Comparison of ENCODE assay signal across 20 cellular contexts in the genomic region with DNA sequence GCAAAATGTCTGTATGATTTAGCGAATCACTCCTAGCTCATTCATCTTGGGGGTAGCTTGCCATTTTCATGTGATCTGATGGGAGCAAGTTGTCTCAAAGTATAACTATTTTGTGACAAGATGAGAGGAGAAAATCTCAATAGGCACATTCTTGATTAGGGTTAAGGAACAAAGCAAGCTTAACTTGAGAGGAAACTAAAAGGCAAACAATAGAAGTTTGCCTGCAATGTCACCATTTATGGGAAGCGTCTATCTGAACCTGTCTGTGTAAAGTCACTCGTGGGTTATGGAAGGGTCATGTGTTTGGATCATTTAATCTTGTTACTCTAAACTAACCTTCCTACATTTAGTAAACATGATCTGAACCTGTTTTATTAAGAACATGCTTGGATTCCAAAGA.
"Had no signal": no experiment of that assay in that cellular context is flagged by ENCODE, and none has a peak within 500 bp of the region (broad histone marks: within the 10 kb centered on the region; RNA-seq: fewer than 3 reads in every experiment).

No MANE protein-coding gene starts in this region.

- DNase-seq: brain microvascular endothelial cell; colonic mucosa; effector CD4-positive, alpha-beta T cell; endodermal cell; hippocampal formation; lower lobe of right lung; mesenchymal stem cell; naive thymus-derived CD4-positive, alpha-beta T cell; ovary; right cardiac atrium; spleen; stimulated activated CD4-positive, alpha-beta T cell treated with anti-CD3 and anti-CD28 coated beads, Interleukin-15, amount 100 ng/mL, for 24 hours; stimulated activated CD4-positive, alpha-beta T cell treated with anti-CD3 and anti-CD28 coated beads, Interleukin-1b, Interleukin-23, amount 100 ng/mL, for 48 hours; stimulated activated CD4-positive, alpha-beta T cell treated with anti-CD3 and anti-CD28 coated beads, Interleukin-4, amount 100 ng/mL, for 24 hours; testis had no signal

- H3K4me1 ChIP-seq: colonic mucosa, testis had no signal

- H3K4me1 Mint-ChIP-seq: naive thymus-derived CD4-positive, alpha-beta T cell; stimulated activated memory B cell treated with anti-CD40 and anti-IgM and Interleukin-4, amounts not matched to agents 10 μg/mL and 1 μg/mL and 100 μg/mL, for 72 hours had no signal

- H3K27ac Mint-ChIP-seq: endodermal cell; naive thymus-derived CD4-positive, alpha-beta T cell; stimulated activated memory B cell treated with anti-CD40 and anti-IgM and Interleukin-4, amounts not matched to agents 10 μg/mL and 1 μg/mL and 100 μg/mL, for 72 hours; stimulated activated naive CD8-positive, alpha-beta T cell treated with anti-CD3 and anti-CD28 coated beads, Interleukin-15, Interleukin-2, amounts not matched to agents 100 ng/mL and 50 ng/mL, for 24 hours had no signal

- H3K9me3 ChIP-seq: colonic mucosa, lower lobe of right lung, neutrophil, ovary, spleen, testis, tibial nerve had no signal

- H3K4me3 Mint-ChIP-seq: endodermal cell; naive thymus-derived CD4-positive, alpha-beta T cell; stimulated activated memory B cell treated with anti-CD40 and anti-IgM and Interleukin-4, amounts not matched to agents 10 μg/mL and 1 μg/mL and 100 μg/mL, for 72 hours; stimulated activated naive CD8-positive, alpha-beta T cell treated with anti-CD3 and anti-CD28 coated beads, Interleukin-15, Interleukin-2, amounts not matched to agents 100 ng/mL and 50 ng/mL, for 24 hours had no signal

- H3K27me3 ChIP-seq: brain microvascular endothelial cell, colonic mucosa, neutrophil, ovary, spleen, testis, tibial nerve had no signal

- H3K36me3 ChIP-seq: brain microvascular endothelial cell, colonic mucosa, lower lobe of right lung, neutrophil, ovary, tibial nerve had no signal

- H3K4me3 ChIP-seq: colonic mucosa, lower lobe of right lung, ovary, spleen, testis, tibial nerve had no signal

- H3K9me3 Mint-ChIP-seq: endodermal cell; naive thymus-derived CD4-positive, alpha-beta T cell; stimulated activated memory B cell treated with anti-CD40 and anti-IgM and Interleukin-4, amounts not matched to agents 10 μg/mL and 1 μg/mL and 100 μg/mL, for 72 hours; stimulated activated naive CD8-positive, alpha-beta T cell treated with anti-CD3 and anti-CD28 coated beads, Interleukin-15, Interleukin-2, amounts not matched to agents 100 ng/mL and 50 ng/mL, for 24 hours had no signal

- H3K27ac ChIP-seq: brain microvascular endothelial cell, colonic mucosa, lower lobe of right lung, neutrophil, ovary, spleen, testis, tibial nerve had no signal

- H3K27me3 Mint-ChIP-seq: naive thymus-derived CD4-positive, alpha-beta T cell; stimulated activated memory B cell treated with anti-CD40 and anti-IgM and Interleukin-4, amounts not matched to agents 10 μg/mL and 1 μg/mL and 100 μg/mL, for 72 hours; stimulated activated naive CD8-positive, alpha-beta T cell treated with anti-CD3 and anti-CD28 coated beads, Interleukin-15, Interleukin-2, amounts not matched to agents 100 ng/mL and 50 ng/mL, for 24 hours had no signal

- ATAC-seq: left lobe of liver; lower lobe of right lung; naive thymus-derived CD4-positive, alpha-beta T cell; right cardiac atrium; stimulated activated memory B cell treated with anti-CD40 and anti-IgM and Interleukin-4, amounts not matched to agents 10 μg/mL and 1 μg/mL and 100 μg/mL, for 72 hours had no signal
